In genomic region chr13:95781940-95782339, GRCh38 we compare ENCODE assay signal across 2 cellular contexts.
DNase-seq lines count a peak whose midpoint lies in the region; ATAC-seq, FAIRE-seq and TF ChIP-seq lines count a peak whose summit lies in the region.
"Not testable (repeated sequence)": the region's sequence is repeated elsewhere in the genome, so short reads cannot be mapped to it uniquely, and the experiment has no call there.

No MANE protein-coding gene starts in this region.

- H3K9me3 ChIP-seq in HEK293 (ENCODE audit: control insufficient read depth, insufficient read depth, low read depth, low read length); K562 (replicated peaks; ENCODE audit: control insufficient read depth, insufficient read depth, low read depth, low read length): not testable (repeated sequence)

- H3K36me3 ChIP-seq in HEK293 (ENCODE audit: control insufficient read depth in 2 of 2, insufficient read depth in 1 of 2, low read length in 2 of 2), result not testable (repeated sequence)
- H3K36me3 ChIP-seq in K562 (ENCODE audit: control insufficient read depth, insufficient read depth, low read length), result peaks cover 15% of the 10 kb centered on the region; the same call in 2 of the 3 replicates

- H3K4me3 ChIP-seq in HEK293 (ENCODE audit: low read depth, low read length); K562: not testable (repeated sequence)

- TF ChIP-seq EP300 in K562 (IDR thresholded peaks at IDR 0.05; ENCODE audit: low read length), result not testable (repeated sequence)

- in situ Hi-C loops in K562 (cut with MboI), result not testable (repeated sequence)

- H4K20me1 ChIP-seq in K562 (replicated peaks; ENCODE audit: control insufficient read depth, insufficient read depth, low read length), result not testable (repeated sequence)

- not testable (repeated sequence) for H3K4me1 ChIP-seq in HEK293 (ENCODE audit: control insufficient read depth, insufficient read depth, low read length); K562 (replicated peaks in 1 of 2; ENCODE audit: control insufficient read depth in 2 of 2, insufficient read depth in 2 of 2, low read length in 2 of 2)

- H3K79me2 ChIP-seq in K562 (ENCODE audit: control insufficient read depth, insufficient read depth, low read length), result not testable (repeated sequence)

- not testable (repeated sequence) for ATAC-seq in K562

- not testable (repeated sequence) for FAIRE-seq in K562 (lab: Jason Lieb, UNC)

- H3K27me3 ChIP-seq in K562 (ENCODE audit: control insufficient read depth in 2 of 2, insufficient read depth in 2 of 2, low read length in 2 of 2), result not testable (repeated sequence)

- H3K4me2 ChIP-seq in K562 (ENCODE audit: insufficient read depth, low read length), result not testable (repeated sequence)

- TF ChIP-seq CTCF in HEK293 (tag by site-specific recombination; IDR thresholded peaks at IDR 0.05); K562 (IDR thresholded peaks at IDR 0.05 in 2 of 3, conservative IDR thresholded peaks at IDR 0.05 in 1 of 3; ENCODE audit: insufficient read depth in 2 of 3, low read depth in 1 of 3, low read length in 3 of 3): not testable (repeated sequence)

- not testable (repeated sequence) for TF ChIP-seq POLR2A in K562 (conservative IDR thresholded peaks at IDR 0.05)

- POLR2A ChIA-PET in HEK293 (lab: Yijun Ruan, JAX); K562 (lab: Yijun Ruan, JAX): not testable (repeated sequence)

- WGBS in K562 (ENCODE audit: insufficient coverage, low coverage, missing lambda C conversion rate), result no CpG with 5 or more reads among the region's 1 CpG

- H3K9me1 ChIP-seq in K562 (ENCODE audit: control insufficient read depth, insufficient read depth, low read length), result not testable (repeated sequence)

- intact Hi-C loops in K562 (cut with micrococcal nuclease), result not testable (repeated sequence)

- not testable (repeated sequence) for BruUV-seq in K562 (replicated peaks; lab: Mats Ljungman, UMichigan)

- not testable (repeated sequence) for H3K9ac ChIP-seq in K562 (ENCODE audit: insufficient read depth in 1 of 2, low read depth in 2 of 2, low read length in 2 of 2)

- H2AFZ ChIP-seq in K562 (ENCODE audit: low read depth, low read length), result not testable (repeated sequence)

- CTCF ChIA-PET in HEK293 (lab: Yijun Ruan, JAX), result interaction anchor here (1.0 kb wide), 1 partner anchor 593 kb away, joined by 5 read pairs; no protein-coding TSS in a partner anchor
- CTCF ChIA-PET in K562 (lab: Yijun Ruan, JAX; ENCODE audit: low intra/inter-chr PET ratio), result not testable (repeated sequence)

- H3K27ac ChIP-seq in HEK293 (ENCODE audit: extremely low read depth, low read depth, low read length); K562 (ENCODE audit: extremely low read depth, low read depth, low read length): not testable (repeated sequence)

- not testable (repeated sequence) for TF ChIP-seq RAD21 in K562 (CRISPR knock-in tag; conservative IDR thresholded peaks at IDR 0.05 in 1 of 2, IDR thresholded peaks at IDR 0.05 in 1 of 2)

- DNase-seq in K562 (ENCODE audit: extremely low read depth in 1 of 4, low spot score in 3 of 4), result not testable (repeated sequence)

TF ChIP-seq in HEK293, 187 proteins besides CTCF, POLR2A, EP300 and RAD21:
- TF ChIP-seq ZNF146 (tag by site-specific recombination; IDR thresholded peaks at IDR 0.05) (peak; percentile 97), ZNF202 (tag by site-specific recombination; IDR thresholded peaks at IDR 0.05; ENCODE audit: borderline replicate concordance) (peak; percentile 28; the same call in 1 of the 2 replicates), ZNF280D (tag by site-specific recombination; IDR thresholded peaks at IDR 0.05) (peak; percentile 92)
- TF ChIP-seq, protein P1, sequence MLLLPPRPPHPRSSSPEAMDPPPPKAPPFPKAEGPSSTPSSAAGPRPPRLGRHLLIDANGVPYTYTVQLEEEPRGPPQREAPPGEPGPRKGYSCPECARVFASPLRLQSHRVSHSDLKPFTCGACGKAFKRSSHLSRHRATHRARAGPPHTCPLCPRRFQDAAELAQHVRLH (tag by site-specific recombination; IDR thresholded peaks at IDR 0.05), result peak; percentile 82; the same call in 1 of the 2 replicates

TF ChIP-seq in K562, 482 proteins besides CTCF, POLR2A, EP300 and RAD21:
- TF ChIP-seq ZNF146 (CRISPR knock-in tag; IDR thresholded peaks at IDR 0.05; ENCODE audit: unreplicated experiment), result peak; percentile 84
